16 cellular contexts compared by ENCODE assay signal in genomic region chr19:14354445-14354844, GRCh38. TPM values are rescaled to one million over a fixed set of nuclear protein-coding genes. Genes with fewer than 3 reads are reported as not detected.
A peak's percentile ranks its signal among the peaks of the same experiment; 100 is the strongest.
DNase-seq lines count a peak whose midpoint lies in the region; ATAC-seq and TF ChIP-seq lines count a peak whose summit lies in the region.
"Had no signal": no experiment of that assay in that cellular context is flagged by ENCODE, and none has a peak within 500 bp of the region (broad histone marks: within the 10 kb centered on the region; RNA-seq: fewer than 3 reads in every experiment).

No MANE protein-coding gene starts in this region.

- H3K27me3 Mint-ChIP-seq in CD4-positive, alpha-beta T cell, result no peaks in the 10 kb centered on the region
- H3K27me3 Mint-ChIP-seq: memory B cell had no signal

- POLR2A ChIA-PET in CD4-positive, alpha-beta T cell (lab: Charles Lee), result interaction anchor here (1.1 to 2.8 kb wide), 3 partner anchors 12 to 204 kb away, joined by 3 to 12 read pairs (median 3); no protein-coding TSS in a partner anchor

- H3K36me3 ChIP-seq in H7 (replicated peaks; ENCODE audit: control insufficient read depth, insufficient read depth, low read length), result no peaks in the 10 kb centered on the region

- peaks cover 37% of the 10 kb centered on the region for H3K4me1 Mint-ChIP-seq in CD4-positive, alpha-beta T cell (ENCODE audit: low read depth)
- H3K4me1 Mint-ChIP-seq: brain had no signal

- no peaks in the 10 kb centered on the region for H3K36me3 Mint-ChIP-seq in CD4-positive, alpha-beta T cell (ENCODE audit: low read depth)
- H3K36me3 Mint-ChIP-seq: brain, memory B cell had no signal

- no peak overlapping the region for H3K4me3 Mint-ChIP-seq in CD4-positive, alpha-beta T cell
- H3K4me3 Mint-ChIP-seq: brain had no signal

- H3K27me3 ChIP-seq in CD4-positive, alpha-beta T cell (ENCODE audit: control insufficient read depth, insufficient read depth, low read length), result no peaks in the 10 kb centered on the region
- H3K27me3 ChIP-seq in H7 (ENCODE audit: control insufficient read depth, insufficient read depth, low read length), result no peaks in the 10 kb centered on the region
- H3K27me3 ChIP-seq: testis had no signal

- no peak overlapping the region for H3K4me3 ChIP-seq in H7 (ENCODE audit: insufficient read depth, low read depth, low read length)
- H3K4me3 ChIP-seq: testis had no signal

- CTCF ChIA-PET in CD4-positive, alpha-beta T cell (lab: Charles Lee), result interaction anchor here (0.8 kb wide), 1 partner anchor 27 kb away, joined by 3 read pairs; the partner anchor contains the start of gene ADGRE5

- H3K27ac ChIP-seq in CD4-positive, alpha-beta T cell (ENCODE audit: low read depth, low read length), result no peak overlapping the region
- H3K27ac ChIP-seq: HL-60, testis had no signal

- H3K27ac Mint-ChIP-seq in CD4-positive, alpha-beta T cell, result peak overlapping the region; percentile 70

- H3K9me3 Mint-ChIP-seq in CD4-positive, alpha-beta T cell, result no peaks in the 10 kb centered on the region
- H3K9me3 Mint-ChIP-seq: activated T-cell treated with anti-CD3 and anti-CD28 coated beads, Interleukin-2, amount 50 U/mL, for 72 hours; memory B cell had no signal

- intact Hi-C loops in CD4-positive, alpha-beta T cell (cut with DNase I, micrococcal nuclease), result loop anchor here in 1 of 2 experiments (5.0 kb wide), 1 partner anchor 472 kb away; no protein-coding TSS in a partner anchor

- no peak for DNase-seq in CD4-positive, alpha-beta T cell
- DNase-seq in H7 (peak; percentile 59), germinal center (ENCODE audit: low spot score) (peak; percentile 64), SHP77 treated with DMSO at 0.1 percent for 48 hours (lab: John Stamatoyannopoulos, UW) (no peak), NCI-H187 treated with DMSO at 0.1 percent for 48 hours (lab: John Stamatoyannopoulos, UW) (no peak)
- DNase-seq in stimulated activated CD8-positive, alpha-beta memory T cell treated with anti-CD3 and anti-CD28 coated beads, Interleukin-4, amount 100 ng/mL, for 48 hours, result no peak
- DNase-seq: activated T-cell treated with anti-CD3 and anti-CD28 coated beads, Interleukin-2, amount 50 U/mL, for 72 hours; NCI-H187; NCI-H226; stimulated activated CD4-positive, alpha-beta T cell treated with anti-CD3 and anti-CD28 coated beads, Interleukin-12 subunit alpha, Interleukin-12 subunit beta, amount 100 ng/mL, for 4 hours; testis had no signal

- H3K9me3 ChIP-seq in CD4-positive, alpha-beta T cell (ENCODE audit: control insufficient read depth, low read length), result no peaks in the 10 kb centered on the region
- H3K9me3 ChIP-seq: testis had no signal

- TF ChIP-seq CTCF in CD4-positive, alpha-beta T cell (IDR thresholded peaks at IDR 0.05), result no peak

- ATAC-seq in CD4-positive, alpha-beta T cell (ENCODE audit: poor library complexity), result no peak
- ATAC-seq in SK-N-SH treated with all-trans-retinoic acid at 6 μM for 48 hours, result peak; percentile 49; the same call in 1 of the 3 replicates
- ATAC-seq: activated CD4-positive, CD25-positive, alpha-beta regulatory T cell treated with anti-CD3 and anti-CD28 coated beads, Interleukin-2, amount 50 U/mL, for 24 hours; activated T-cell treated with anti-CD3 and anti-CD28 coated beads, Interleukin-2, amount 50 U/mL, for 72 hours had no signal

TF ChIP-seq in SK-N-SH treated with all-trans-retinoic acid at 6 μM for 48 hours, 23 proteins besides CTCF, POLR2A, EP300 and RAD21 (continues in another document):
- TF ChIP-seq ZNF8 (CRISPR knock-in tag; IDR thresholded peaks at IDR 0.05) (no peak), CSRNP3 (CRISPR knock-in tag; IDR thresholded peaks at IDR 0.05) (no peak), ZFP3 (CRISPR knock-in tag; IDR thresholded peaks at IDR 0.05) (no peak), GLIS3 (CRISPR knock-in tag; IDR thresholded peaks at IDR 0.05) (no peak), CREB5 (CRISPR knock-in tag; IDR thresholded peaks at IDR 0.05; ENCODE audit: low read depth) (no peak), TOX (CRISPR knock-in tag; IDR thresholded peaks at IDR 0.05; ENCODE audit: borderline replicate concordance) (no peak), TCF4 (CRISPR knock-in tag; IDR thresholded peaks at IDR 0.05; ENCODE audit: borderline replicate concordance) (no peak), ZC3H10 (CRISPR knock-in tag; IDR thresholded peaks at IDR 0.05) (no peak), TSHZ2 (CRISPR knock-in tag; IDR thresholded peaks at IDR 0.05) (no peak), BACH2 (CRISPR knock-in tag; IDR thresholded peaks at IDR 0.05; ENCODE audit: borderline replicate concordance) (no peak), ESRRG (CRISPR knock-in tag; IDR thresholded peaks at IDR 0.05) (no peak), PATZ1 (CRISPR knock-in tag; IDR thresholded peaks at IDR 0.05; ENCODE audit: borderline replicate concordance) (no peak), ZNF70 (CRISPR knock-in tag; IDR thresholded peaks at IDR 0.05) (no peak), OSR1 (CRISPR knock-in tag; IDR thresholded peaks at IDR 0.05) (no peak), RARB (CRISPR knock-in tag; IDR thresholded peaks at IDR 0.05) (no peak), CSDC2 (CRISPR knock-in tag; IDR thresholded peaks at IDR 0.05) (no peak)

RNA-seq across cellular contexts. Expression of gene ADGRE5, which starts 26.8 kb away (rescaled TPM):
- total RNA-seq in CD4-positive, alpha-beta T cell, result 100 to 1,000 TPM; 745 to 751 TPM
- 5.9 and 6.1 TPM in 2 replicates for total RNA-seq in H7 (2014; rRNA removed; shearing (Covaris generic))

Comparison
In these comparisons a context has a peak if more than half of its experiments do, and no peak if none do; other contexts are left out.
1. DNase-seq: peak in H7 (single experiment) and germinal center (single experiment); none in CD4-positive, alpha-beta T cell (0 of 10), stimulated activated CD8-positive, alpha-beta memory T cell treated with anti-CD3 and anti-CD28 coated beads, Interleukin-4, amount 100 ng/mL, for 48 hours (single experiment), SHP77 treated with DMSO at 0.1 percent for 48 hours (single experiment) and NCI-H187 treated with DMSO at 0.1 percent for 48 hours (single experiment).
2. RNA of gene ADGRE5, which starts 26.8 kb away (total RNA-seq): 745 to 751 TPM in CD4-positive, alpha-beta T cell; 5.9 to 6.1 TPM in H7; every median in the first group is over 100 times any median in the second.